In genomic region chr6:33583591-33584155, GRCh38 we compare ENCODE assay signal across 10 cellular contexts. TPM values are rescaled to one million over a fixed set of nuclear protein-coding genes. Genes with fewer than 3 reads are reported as not detected.
DNase-seq lines count a peak whose midpoint lies in the region; ATAC-seq, FAIRE-seq and TF ChIP-seq lines count a peak whose summit lies in the region.
"Had no signal": no experiment of that assay in that cellular context is flagged by ENCODE, and none has a peak within 500 bp of the region (broad histone marks: within the 10 kb centered on the region; RNA-seq: fewer than 3 reads in every experiment).

No MANE protein-coding gene starts in this region.

- BruUV-seq in K562 (replicated peaks; lab: Mats Ljungman, UMichigan), result no TSS peak

- H3K9me3 Mint-ChIP-seq in activated CD4-positive, alpha-beta memory T cell treated with anti-CD3 and anti-CD28 coated beads for 36 hours, result no peaks in the 10 kb centered on the region
- no peaks in the 10 kb centered on the region for H3K9me3 Mint-ChIP-seq in activated CD4-positive, alpha-beta memory T cell treated with anti-CD3 and anti-CD28 coated beads, Interleukin-2, amount 10 ng/mL, durations not matched to agents 7 days and 5 days
- H3K9me3 Mint-ChIP-seq in osteocyte (ENCODE audit: unreplicated experiment), result no peaks in the 10 kb centered on the region

- peaks cover 9% of the 10 kb centered on the region for H3K36me3 Mint-ChIP-seq in activated CD4-positive, alpha-beta memory T cell treated with anti-CD3 and anti-CD28 coated beads for 36 hours
- peaks cover 14% of the 10 kb centered on the region for H3K36me3 Mint-ChIP-seq in activated CD4-positive, alpha-beta memory T cell treated with anti-CD3 and anti-CD28 coated beads, Interleukin-2, amount 10 ng/mL, durations not matched to agents 7 days and 5 days (ENCODE audit: low read depth)
- H3K36me3 Mint-ChIP-seq in osteocyte (ENCODE audit: unreplicated experiment), result no peaks in the 10 kb centered on the region

- H3K27me3 ChIP-seq in Karpas-422 (ENCODE audit: low read length) (no peaks in the 10 kb centered on the region), K562 (ENCODE audit: control insufficient read depth in 2 of 2, insufficient read depth in 2 of 2, low read length in 2 of 2) (no peaks in the 10 kb centered on the region), esophagus muscularis mucosa (no peaks in the 10 kb centered on the region), body of pancreas (no peaks in the 10 kb centered on the region)
- H3K27me3 ChIP-seq: uterus had no signal

- H3K4me3 ChIP-seq in Karpas-422 (ENCODE audit: low read length), result no peak overlapping the region; the same call in 1 of the 2 replicates
- H3K4me3 ChIP-seq in K562, result no peak overlapping the region
- no peak overlapping the region for H3K4me3 ChIP-seq in esophagus muscularis mucosa
- H3K4me3 ChIP-seq in body of pancreas, result no peak overlapping the region
- H3K4me3 ChIP-seq: uterus had no signal

- FAIRE-seq in K562 (lab: Jason Lieb, UNC), result peak; percentile 86

- no peaks in the 10 kb centered on the region for H3K36me3 ChIP-seq in Karpas-422 (ENCODE audit: insufficient read depth, low read length)
- H3K36me3 ChIP-seq in K562 (ENCODE audit: control insufficient read depth, insufficient read depth, low read length), result no peaks in the 10 kb centered on the region
- H3K36me3 ChIP-seq in esophagus muscularis mucosa, result no peaks in the 10 kb centered on the region
- no peaks in the 10 kb centered on the region for H3K36me3 ChIP-seq in body of pancreas (replicated peaks in 1 of 2; ENCODE audit: insufficient read depth in 1 of 2, low read depth in 2 of 2)
- H3K36me3 ChIP-seq: uterus had no signal

- no peak for TF ChIP-seq POLR2A in K562 (conservative IDR thresholded peaks at IDR 0.05)
- no peak for TF ChIP-seq POLR2A in esophagus muscularis mucosa (IDR thresholded peaks at IDR 0.05; ENCODE audit: low read depth)
- TF ChIP-seq POLR2A in body of pancreas (IDR thresholded peaks at IDR 0.05), result no peak

- H3K79me2 ChIP-seq in Karpas-422 (ENCODE audit: low read length), result peaks cover 14% of the 10 kb centered on the region
- H3K79me2 ChIP-seq in K562 (ENCODE audit: control insufficient read depth, insufficient read depth, low read length), result peaks cover 18% of the 10 kb centered on the region

- peak; percentile 57 to 78 (median 59) for TF ChIP-seq CTCF in K562 (IDR thresholded peaks at IDR 0.05 in 2 of 3, conservative IDR thresholded peaks at IDR 0.05 in 1 of 3; ENCODE audit: insufficient read depth in 2 of 3, low read depth in 1 of 3, low read length in 3 of 3)
- TF ChIP-seq CTCF in osteocyte (IDR thresholded peaks at IDR 0.05), result peak; percentile 22
- peak in 1 of 3 experiments; percentile 8 for TF ChIP-seq CTCF in esophagus muscularis mucosa (IDR thresholded peaks at IDR 0.05)
- peak in 1 of 7 experiments; percentile 1 for TF ChIP-seq CTCF in body of pancreas (IDR thresholded peaks at IDR 0.05)

- H3K27ac ChIP-seq in Karpas-422 (ENCODE audit: low read length) (no peak overlapping the region), K562 (ENCODE audit: extremely low read depth, low read depth, low read length) (no peak overlapping the region), esophagus muscularis mucosa (replicated peaks in 1 of 4) (no peak overlapping the region), body of pancreas (no peak overlapping the region)
- H3K27ac ChIP-seq: uterus had no signal

- peaks cover 31% of the 10 kb centered on the region for H3K4me1 ChIP-seq in Karpas-422 (ENCODE audit: low read length)
- H3K4me1 ChIP-seq in K562 (replicated peaks in 1 of 2; ENCODE audit: control insufficient read depth in 2 of 2, insufficient read depth in 2 of 2, low read length in 2 of 2), result peaks cover 8 to 25% of the 10 kb centered on the region in 2 experiments; a peak in 4 of 5 replicates
- H3K4me1 ChIP-seq in esophagus muscularis mucosa, result peaks cover 26 to 32% (median 29%) of the 10 kb centered on the region in 4 donors
- peaks cover 22% of the 10 kb centered on the region for H3K4me1 ChIP-seq in body of pancreas

- H3K9me1 ChIP-seq in K562 (ENCODE audit: control insufficient read depth, insufficient read depth, low read length), result no peaks in the 10 kb centered on the region

- CTCF ChIA-PET in activated CD4-positive, alpha-beta memory T cell treated with anti-CD3 and anti-CD28 coated beads for 36 hours (lab: Charles Lee), result interaction anchor here (0.6 to 1.3 kb wide), 3 partner anchors 21 to 161 kb away, joined by 3 read pairs; no protein-coding TSS in a partner anchor
- CTCF ChIA-PET in activated CD4-positive, alpha-beta memory T cell treated with anti-CD3 and anti-CD28 coated beads, Interleukin-2, amount 10 ng/mL, durations not matched to agents 7 days and 5 days (lab: Charles Lee), result interaction anchor here (0.6 to 5.9 kb wide), 6 partner anchors 11 to 129 kb away, joined by 3 to 29 read pairs (median 6); partner anchors contain the start of genes UQCC2 and ZBTB9
- CTCF ChIA-PET in K562 (lab: Yijun Ruan, JAX; ENCODE audit: low intra/inter-chr PET ratio), result no interaction called here

- peak; percentile 38 for DNase-seq in activated CD4-positive, alpha-beta memory T cell treated with anti-CD3 and anti-CD28 coated beads for 36 hours
- no peak for DNase-seq in activated CD4-positive, alpha-beta memory T cell treated with anti-CD3 and anti-CD28 coated beads, Interleukin-2, amount 10 ng/mL, durations not matched to agents 7 days and 5 days
- DNase-seq in Karpas-422, result peak; percentile 73
- DNase-seq in K562 (ENCODE audit: extremely low read depth in 1 of 4, low spot score in 3 of 4), result peak; percentile 69 to 73 (median 70)
- DNase-seq in osteocyte (ENCODE audit: extremely low spot score, unreplicated experiment), result no peak
- DNase-seq in esophagus muscularis mucosa (ENCODE audit: extremely low spot score), result no peak
- DNase-seq in body of pancreas, result no peak
- DNase-seq: T-helper 9 cell, uterus had no signal

- H3K9me2 ChIP-seq in Karpas-422 (replicated peaks; ENCODE audit: insufficient read depth, low read length), result no peaks in the 10 kb centered on the region

- WGBS in K562 (ENCODE audit: insufficient coverage, low coverage, missing lambda C conversion rate), result 38% methylated on average over 8 of the region's 8 CpGs
- WGBS in esophagus muscularis mucosa, result 74% methylated on average over 7 of the region's 8 CpGs
- WGBS in body of pancreas, 2 donors, result 59 to 63% methylated on average over 7 to 8 of the region's 8 CpGs

- TF ChIP-seq RAD21 in K562 (CRISPR knock-in tag; conservative IDR thresholded peaks at IDR 0.05 in 1 of 2, IDR thresholded peaks at IDR 0.05 in 1 of 2), result peak in 1 of 2 experiments; percentile 22; a peak in 1 of 4 replicates

- H3K9ac ChIP-seq in Karpas-422 (ENCODE audit: low read length) (peak overlapping the region; percentile 58; the same call in 1 of the 2 replicates), K562 (ENCODE audit: insufficient read depth in 1 of 2, low read depth in 2 of 2, low read length in 2 of 2) (peak overlapping the region in 1 of 2 experiments; percentile 40; a peak in 2 of 4 replicates)

- intact Hi-C loops in activated CD4-positive, alpha-beta memory T cell treated with anti-CD3 and anti-CD28 coated beads for 36 hours (cut with micrococcal nuclease), result loop anchor here (2.0 kb wide), 2 partner anchors 37 to 117 kb away; partner anchors contain the start of gene ITPR3
- intact Hi-C loops in K562 (cut with micrococcal nuclease) (loop anchor here (2.0 to 5.0 kb wide), 3 partner anchors 71 to 571 kb away; no protein-coding TSS in a partner anchor), esophagus muscularis mucosa (cut with DNase I) (no loop called here), body of pancreas (cut with DNase I) (loop anchor here (5.0 to 10.0 kb wide), 2 partner anchors 114 to 181 kb away; no protein-coding TSS in a partner anchor)

- H3K9me3 ChIP-seq in Karpas-422 (ENCODE audit: low read length), result no peaks in the 10 kb centered on the region
- no peaks in the 10 kb centered on the region for H3K9me3 ChIP-seq in K562 (replicated peaks; ENCODE audit: control insufficient read depth, insufficient read depth, low read depth, low read length)
- H3K9me3 ChIP-seq in esophagus muscularis mucosa, result no peaks in the 10 kb centered on the region
- no peaks in the 10 kb centered on the region for H3K9me3 ChIP-seq in body of pancreas
- H3K9me3 ChIP-seq: uterus had no signal

- no peaks in the 10 kb centered on the region for H3K27me3 Mint-ChIP-seq in activated CD4-positive, alpha-beta memory T cell treated with anti-CD3 and anti-CD28 coated beads for 36 hours
- no peaks in the 10 kb centered on the region for H3K27me3 Mint-ChIP-seq in activated CD4-positive, alpha-beta memory T cell treated with anti-CD3 and anti-CD28 coated beads, Interleukin-2, amount 10 ng/mL, durations not matched to agents 7 days and 5 days
- H3K27me3 Mint-ChIP-seq in osteocyte (ENCODE audit: unreplicated experiment), result no peaks in the 10 kb centered on the region

- peaks cover 4% of the 10 kb centered on the region; the same call in 1 of the 2 replicates for H4K20me1 ChIP-seq in Karpas-422 (ENCODE audit: insufficient read depth, low read depth, low read length)
- no peaks in the 10 kb centered on the region for H4K20me1 ChIP-seq in K562 (replicated peaks; ENCODE audit: control insufficient read depth, insufficient read depth, low read length)

- no peak for TF ChIP-seq EP300 in K562 (IDR thresholded peaks at IDR 0.05; ENCODE audit: low read length)
- no peak for TF ChIP-seq EP300 in esophagus muscularis mucosa (IDR thresholded peaks at IDR 0.05)

- in situ Hi-C loops in K562 (cut with MboI), result loop anchor here (10.0 kb wide), 1 partner anchor 421 kb away; no protein-coding TSS in a partner anchor

- H3K4me3 Mint-ChIP-seq in activated CD4-positive, alpha-beta memory T cell treated with anti-CD3 and anti-CD28 coated beads for 36 hours, result no peak overlapping the region
- no peak overlapping the region for H3K4me3 Mint-ChIP-seq in activated CD4-positive, alpha-beta memory T cell treated with anti-CD3 and anti-CD28 coated beads, Interleukin-2, amount 10 ng/mL, durations not matched to agents 7 days and 5 days
- H3K4me3 Mint-ChIP-seq in osteocyte (ENCODE audit: unreplicated experiment), result no peak overlapping the region

- POLR2A ChIA-PET in activated CD4-positive, alpha-beta memory T cell treated with anti-CD3 and anti-CD28 coated beads for 36 hours (lab: Charles Lee), result interaction anchor here (0.8 kb wide), 1 partner anchor 13 kb away, joined by 3 read pairs; no protein-coding TSS in a partner anchor
- POLR2A ChIA-PET in activated CD4-positive, alpha-beta memory T cell treated with anti-CD3 and anti-CD28 coated beads, Interleukin-2, amount 10 ng/mL, durations not matched to agents 7 days and 5 days (lab: Charles Lee), result no interaction called here
- POLR2A ChIA-PET in K562 (lab: Yijun Ruan, JAX), result no interaction called here

- H3K4me2 ChIP-seq in Karpas-422 (ENCODE audit: low read depth, low read length, poor library complexity, severe bottlenecking) (peak overlapping the region; percentile 53), K562 (ENCODE audit: insufficient read depth, low read length) (no peak overlapping the region)

- H2AFZ ChIP-seq in Karpas-422 (ENCODE audit: low read length) (no peak overlapping the region; the same call in 1 of the 2 replicates), K562 (ENCODE audit: low read depth, low read length) (peak overlapping the region; percentile 87)

- peaks cover 21% of the 10 kb centered on the region for H3K4me1 Mint-ChIP-seq in activated CD4-positive, alpha-beta memory T cell treated with anti-CD3 and anti-CD28 coated beads for 36 hours (ENCODE audit: low read depth)
- H3K4me1 Mint-ChIP-seq in activated CD4-positive, alpha-beta memory T cell treated with anti-CD3 and anti-CD28 coated beads, Interleukin-2, amount 10 ng/mL, durations not matched to agents 7 days and 5 days, result peaks cover 35% of the 10 kb centered on the region
- peaks cover 18% of the 10 kb centered on the region for H3K4me1 Mint-ChIP-seq in osteocyte (ENCODE audit: unreplicated experiment)

- ATAC-seq in K562 (peak; percentile 22), HG03354 (IDR thresholded peaks at IDR 0.05; ENCODE audit: poor library complexity, severe bottlenecking, unreplicated experiment) (no peak), body of pancreas (no peak)

- H3K27ac Mint-ChIP-seq in activated CD4-positive, alpha-beta memory T cell treated with anti-CD3 and anti-CD28 coated beads for 36 hours, result peak overlapping the region; percentile 34
- H3K27ac Mint-ChIP-seq in activated CD4-positive, alpha-beta memory T cell treated with anti-CD3 and anti-CD28 coated beads, Interleukin-2, amount 10 ng/mL, durations not matched to agents 7 days and 5 days, result no peak overlapping the region
- no peak overlapping the region for H3K27ac Mint-ChIP-seq in osteocyte (ENCODE audit: unreplicated experiment)

RNA-seq across cellular contexts. Expression of gene BAK1, which starts 3.6 kb away (rescaled TPM):
- 10 to 100 TPM; 56.3 to 57.7 TPM for total RNA-seq in activated CD4-positive, alpha-beta memory T cell treated with anti-CD3 and anti-CD28 coated beads for 36 hours
- 100 to 1,000 TPM in 1 of 2 experiments, 10 to 100 TPM in 1; 97.9 to 100 TPM for total RNA-seq in activated CD4-positive, alpha-beta memory T cell treated with anti-CD3 and anti-CD28 coated beads, Interleukin-2, amount 10 ng/mL, durations not matched to agents 7 days and 5 days
- 9.9 and 18.7 TPM in 2 replicates for total RNA-seq in Karpas-422 (2014; rRNA removed; shearing (Covaris generic); ENCODE audit: low replicate concordance)
- 5.4 and 22.3 TPM in 2 replicates for total RNA-seq in K562 (2011; cell fraction: chromatin; rRNA removed; ENCODE audit: low replicate concordance)
- 18.4 and 20.8 TPM in 2 replicates for total RNA-seq in K562 (2011; cell fraction: nucleolus; rRNA removed)
- total RNA-seq in K562 (2011; cell fraction: nucleoplasm; rRNA removed), result 18.6 and 21.4 TPM in 2 replicates
- total RNA-seq in K562 (2014; rRNA removed), result 11.5 and 14.8 TPM in 2 replicates
- 14.4 and 16.5 TPM in 2 replicates for total RNA-seq in K562 (2014; rRNA removed; fragmentation: Illumina TruSeq; extraction: Trizol)
- total RNA-seq in K562 (2015; rRNA removed; fragmentation: Illumina TruSeq; extraction: Trizol), result 24.6 and 26.0 TPM in 2 replicates
- total RNA-seq in K562 (2021), result 28.2 and 30.7 TPM in 2 replicates
- 18.9 and 22.7 TPM in 2 replicates for polyA plus RNA-seq in K562 (2011; rRNA removed)
- 27.6 and 36.1 TPM in 2 replicates for polyA plus RNA-seq in K562 (2011; cell fraction: cytosol; rRNA removed)
- polyA plus RNA-seq in K562 (2011; cell fraction: nucleus; rRNA removed), result 19.6 and 25.1 TPM in 2 replicates
- polyA plus RNA-seq in K562 (2012), result 23.7 and 26.4 TPM in 2 replicates
- polyA plus RNA-seq in K562 (2014; fragmentation: Illumina TruSeq; extraction: Trizol), result 23.7 and 28.2 TPM in 2 replicates
- 1 to 10 TPM; 5.4 to 9.7 TPM for polyA plus RNA-seq in K562 (2014; fragmentation: Nextera tagmentation; extraction: Ambion mirVana)
- 24.1 and 26.2 TPM in 2 replicates for polyA plus RNA-seq in K562 (2014; rRNA removed)
- 12.4 and 16.0 TPM in 2 replicates for polyA minus RNA-seq in K562 (2011; rRNA and poly(A)+ RNA removed)
- 16.0 and 18.0 TPM in 2 replicates for polyA minus RNA-seq in K562 (2011; cell fraction: cytosol; rRNA and poly(A)+ RNA removed)
- 5.7 and 7.8 TPM in 2 replicates for polyA minus RNA-seq in K562 (2011; cell fraction: nucleus; rRNA and poly(A)+ RNA removed)
- 20.5 and 22.6 TPM in 2 replicates for total RNA-seq in osteocyte
- total RNA-seq in esophagus muscularis mucosa, result 10 to 100 TPM in 3 of 4 donors, 1 to 10 TPM in 1; 9.9 to 13.1 (median 11.7) TPM
- 1 to 10 TPM; 2.3 to 5.7 TPM for total RNA-seq in body of pancreas

RNA-seq across cellular contexts. Expression of gene ITPR3, which starts 37.4 kb away (rescaled TPM):
- total RNA-seq in activated CD4-positive, alpha-beta memory T cell treated with anti-CD3 and anti-CD28 coated beads for 36 hours, result 10 to 100 TPM; 41.6 to 45.6 TPM
- 10 to 100 TPM; 54.2 to 55.1 TPM for total RNA-seq in activated CD4-positive, alpha-beta memory T cell treated with anti-CD3 and anti-CD28 coated beads, Interleukin-2, amount 10 ng/mL, durations not matched to agents 7 days and 5 days
- 3.9 and 6.1 TPM in 2 replicates for total RNA-seq in Karpas-422 (2014; rRNA removed; shearing (Covaris generic); ENCODE audit: low replicate concordance)
- total RNA-seq in K562 (2011; cell fraction: chromatin; rRNA removed; ENCODE audit: low replicate concordance), result 128 and 310 TPM in 2 replicates
- 120 and 148 TPM in 2 replicates for total RNA-seq in K562 (2011; cell fraction: nucleolus; rRNA removed)
- 89.0 and 102 TPM in 2 replicates for total RNA-seq in K562 (2011; cell fraction: nucleoplasm; rRNA removed)
- total RNA-seq in K562 (2014; rRNA removed), result 13.2 and 17.2 TPM in 2 replicates
- total RNA-seq in K562 (2014; rRNA removed; fragmentation: Illumina TruSeq; extraction: Trizol), result 4.9 and 7.0 TPM in 2 replicates
- 7.0 and 7.7 TPM in 2 replicates for total RNA-seq in K562 (2015; rRNA removed; fragmentation: Illumina TruSeq; extraction: Trizol)
- total RNA-seq in K562 (2021), result 31.2 and 35.7 TPM in 2 replicates
- polyA plus RNA-seq in K562 (2011; rRNA removed), result 14.7 and 22.4 TPM in 2 replicates
- polyA plus RNA-seq in K562 (2011; cell fraction: cytosol; rRNA removed), result 15.6 and 18.8 TPM in 2 replicates
- polyA plus RNA-seq in K562 (2011; cell fraction: nucleus; rRNA removed), result 187 and 251 TPM in 2 replicates
- polyA plus RNA-seq in K562 (2012), result 14.4 and 17.4 TPM in 2 replicates
- polyA plus RNA-seq in K562 (2014; fragmentation: Illumina TruSeq; extraction: Trizol), result 20.5 and 22.0 TPM in 2 replicates
- polyA plus RNA-seq in K562 (2014; fragmentation: Nextera tagmentation; extraction: Ambion mirVana), result under 1 TPM; 0.39 to 0.73 TPM
- polyA plus RNA-seq in K562 (2014; rRNA removed), result 20.9 and 23.7 TPM in 2 replicates
- 18.8 and 19.6 TPM in 2 replicates for polyA minus RNA-seq in K562 (2011; rRNA and poly(A)+ RNA removed)
- 19.1 and 27.6 TPM in 2 replicates for polyA minus RNA-seq in K562 (2011; cell fraction: cytosol; rRNA and poly(A)+ RNA removed)
- 48.7 and 51.2 TPM in 2 replicates for polyA minus RNA-seq in K562 (2011; cell fraction: nucleus; rRNA and poly(A)+ RNA removed)
- 21.6 and 22.8 TPM in 2 replicates for total RNA-seq in osteocyte
- 10 to 100 TPM; 12.1 to 24.9 (median 20.5) TPM for total RNA-seq in esophagus muscularis mucosa
- total RNA-seq in body of pancreas, result 10 to 100 TPM; 17.5 to 25.9 TPM

Comparison
In these comparisons a context has a peak if more than half of its experiments do, and no peak if none do; other contexts are left out.
1. DNase-seq: peak in activated CD4-positive, alpha-beta memory T cell treated with anti-CD3 and anti-CD28 coated beads for 36 hours (single experiment), Karpas-422 (single experiment) and K562 (4 of 4); none in activated CD4-positive, alpha-beta memory T cell treated with anti-CD3 and anti-CD28 coated beads, Interleukin-2, amount 10 ng/mL, durations not matched to agents 7 days and 5 days (single experiment), osteocyte (single experiment), esophagus muscularis mucosa (single experiment) and body of pancreas (0 of 4).